ENCODE assay signal across 1 cellular context in the genomic region with DNA sequence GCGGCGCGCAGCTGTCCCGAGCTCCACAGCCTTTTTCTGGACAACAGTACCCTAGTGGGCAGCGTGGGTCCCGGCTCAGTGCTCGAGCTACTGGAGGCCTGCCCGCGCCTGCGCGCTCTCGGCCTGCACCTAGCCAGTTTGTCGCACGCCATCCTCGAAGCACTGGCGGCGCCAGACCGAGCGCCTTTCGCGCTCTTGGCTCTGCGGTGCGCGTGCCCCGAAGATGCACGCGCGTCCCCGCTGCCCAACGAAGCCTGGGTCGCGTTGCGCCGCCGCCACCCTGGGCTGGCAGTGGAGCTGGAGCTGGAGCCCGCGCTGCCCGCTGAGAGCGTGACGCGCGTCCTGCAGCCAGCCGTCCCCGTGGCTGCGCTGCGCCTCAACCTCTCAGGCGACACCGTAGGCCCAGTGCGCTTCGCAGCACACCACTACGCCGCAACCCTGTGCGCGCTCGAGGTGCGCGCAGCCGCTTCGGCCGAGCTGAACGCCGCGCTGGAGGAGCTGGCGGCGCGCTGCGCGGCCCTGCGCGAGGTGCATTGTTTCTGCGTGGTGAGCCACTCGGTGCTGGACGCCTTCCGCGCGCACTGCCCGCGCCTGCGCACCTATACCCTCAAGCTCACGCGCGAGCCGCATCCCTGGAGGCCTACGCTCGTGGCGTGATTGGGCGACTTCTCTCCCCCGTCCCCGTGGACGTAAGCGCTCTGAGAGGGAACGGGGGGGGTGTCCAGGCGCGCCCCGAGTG.
TF ChIP-seq lines count a peak whose summit lies in the region.

No MANE protein-coding gene starts in this region.

TF ChIP-seq in WTC11, 78 proteins besides CTCF, POLR2A, EP300 and RAD21 (continued from another document and continues in another):
- TF ChIP-seq, protein P1, sequence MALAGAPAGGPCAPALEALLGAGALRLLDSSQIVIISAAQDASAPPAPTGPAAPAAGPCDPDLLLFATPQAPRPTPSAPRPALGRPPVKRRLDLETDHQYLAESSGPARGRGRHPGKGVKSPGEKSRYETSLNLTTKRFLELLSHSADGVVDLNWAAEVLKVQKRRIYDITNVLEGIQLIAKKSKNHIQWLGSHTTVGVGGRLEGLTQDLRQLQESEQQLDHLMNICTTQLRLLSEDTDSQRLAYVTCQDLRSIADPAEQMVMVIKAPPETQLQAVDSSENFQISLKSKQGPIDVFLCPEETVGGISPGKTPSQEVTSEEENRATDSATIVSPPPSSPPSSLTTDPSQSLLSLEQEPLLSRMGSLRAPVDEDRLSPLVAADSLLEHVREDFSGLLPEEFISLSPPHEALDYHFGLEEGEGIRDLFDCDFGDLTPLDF (CRISPR knock-in tag; IDR thresholded peaks at IDR 0.05): peak; percentile 71
- TF ChIP-seq, protein P2, sequence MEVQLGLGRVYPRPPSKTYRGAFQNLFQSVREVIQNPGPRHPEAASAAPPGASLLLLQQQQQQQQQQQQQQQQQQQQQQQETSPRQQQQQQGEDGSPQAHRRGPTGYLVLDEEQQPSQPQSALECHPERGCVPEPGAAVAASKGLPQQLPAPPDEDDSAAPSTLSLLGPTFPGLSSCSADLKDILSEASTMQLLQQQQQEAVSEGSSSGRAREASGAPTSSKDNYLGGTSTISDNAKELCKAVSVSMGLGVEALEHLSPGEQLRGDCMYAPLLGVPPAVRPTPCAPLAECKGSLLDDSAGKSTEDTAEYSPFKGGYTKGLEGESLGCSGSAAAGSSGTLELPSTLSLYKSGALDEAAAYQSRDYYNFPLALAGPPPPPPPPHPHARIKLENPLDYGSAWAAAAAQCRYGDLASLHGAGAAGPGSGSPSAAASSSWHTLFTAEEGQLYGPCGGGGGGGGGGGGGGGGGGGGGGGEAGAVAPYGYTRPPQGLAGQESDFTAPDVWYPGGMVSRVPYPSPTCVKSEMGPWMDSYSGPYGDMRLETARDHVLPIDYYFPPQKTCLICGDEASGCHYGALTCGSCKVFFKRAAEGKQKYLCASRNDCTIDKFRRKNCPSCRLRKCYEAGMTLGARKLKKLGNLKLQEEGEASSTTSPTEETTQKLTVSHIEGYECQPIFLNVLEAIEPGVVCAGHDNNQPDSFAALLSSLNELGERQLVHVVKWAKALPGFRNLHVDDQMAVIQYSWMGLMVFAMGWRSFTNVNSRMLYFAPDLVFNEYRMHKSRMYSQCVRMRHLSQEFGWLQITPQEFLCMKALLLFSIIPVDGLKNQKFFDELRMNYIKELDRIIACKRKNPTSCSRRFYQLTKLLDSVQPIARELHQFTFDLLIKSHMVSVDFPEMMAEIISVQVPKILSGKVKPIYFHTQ (CRISPR knock-in tag; IDR thresholded peaks at IDR 0.05): no peak
- no peak; the same call in 1 of the 2 replicates for TF ChIP-seq TEAD1 (CRISPR knock-in tag; IDR thresholded peaks at IDR 0.05)
- peak; percentile 60 for TF ChIP-seq SP1 (CRISPR knock-in tag; conservative IDR thresholded peaks at IDR 0.05)
- TF ChIP-seq FOXP1 (CRISPR knock-in tag; IDR thresholded peaks at IDR 0.05; ENCODE audit: borderline replicate concordance): peak; percentile 15; the same call in 1 of the 2 replicates
- peak; percentile 64 for TF ChIP-seq MYBL2 (CRISPR knock-in tag; IDR thresholded peaks at IDR 0.05)
- TF ChIP-seq EMX1 (CRISPR knock-in tag; IDR thresholded peaks at IDR 0.05): no peak
- no peak for TF ChIP-seq ZNF121 (CRISPR knock-in tag; IDR thresholded peaks at IDR 0.05)
- TF ChIP-seq ZNF317 (CRISPR knock-in tag; IDR thresholded peaks at IDR 0.05; ENCODE audit: borderline replicate concordance, low read depth): no peak
- TF ChIP-seq CBFB (CRISPR knock-in tag; IDR thresholded peaks at IDR 0.05; ENCODE audit: low read depth): no peak; the same call in 1 of the 2 replicates
- TF ChIP-seq NFE2L1 (CRISPR knock-in tag; IDR thresholded peaks at IDR 0.05): no peak
- TF ChIP-seq, protein P3, sequence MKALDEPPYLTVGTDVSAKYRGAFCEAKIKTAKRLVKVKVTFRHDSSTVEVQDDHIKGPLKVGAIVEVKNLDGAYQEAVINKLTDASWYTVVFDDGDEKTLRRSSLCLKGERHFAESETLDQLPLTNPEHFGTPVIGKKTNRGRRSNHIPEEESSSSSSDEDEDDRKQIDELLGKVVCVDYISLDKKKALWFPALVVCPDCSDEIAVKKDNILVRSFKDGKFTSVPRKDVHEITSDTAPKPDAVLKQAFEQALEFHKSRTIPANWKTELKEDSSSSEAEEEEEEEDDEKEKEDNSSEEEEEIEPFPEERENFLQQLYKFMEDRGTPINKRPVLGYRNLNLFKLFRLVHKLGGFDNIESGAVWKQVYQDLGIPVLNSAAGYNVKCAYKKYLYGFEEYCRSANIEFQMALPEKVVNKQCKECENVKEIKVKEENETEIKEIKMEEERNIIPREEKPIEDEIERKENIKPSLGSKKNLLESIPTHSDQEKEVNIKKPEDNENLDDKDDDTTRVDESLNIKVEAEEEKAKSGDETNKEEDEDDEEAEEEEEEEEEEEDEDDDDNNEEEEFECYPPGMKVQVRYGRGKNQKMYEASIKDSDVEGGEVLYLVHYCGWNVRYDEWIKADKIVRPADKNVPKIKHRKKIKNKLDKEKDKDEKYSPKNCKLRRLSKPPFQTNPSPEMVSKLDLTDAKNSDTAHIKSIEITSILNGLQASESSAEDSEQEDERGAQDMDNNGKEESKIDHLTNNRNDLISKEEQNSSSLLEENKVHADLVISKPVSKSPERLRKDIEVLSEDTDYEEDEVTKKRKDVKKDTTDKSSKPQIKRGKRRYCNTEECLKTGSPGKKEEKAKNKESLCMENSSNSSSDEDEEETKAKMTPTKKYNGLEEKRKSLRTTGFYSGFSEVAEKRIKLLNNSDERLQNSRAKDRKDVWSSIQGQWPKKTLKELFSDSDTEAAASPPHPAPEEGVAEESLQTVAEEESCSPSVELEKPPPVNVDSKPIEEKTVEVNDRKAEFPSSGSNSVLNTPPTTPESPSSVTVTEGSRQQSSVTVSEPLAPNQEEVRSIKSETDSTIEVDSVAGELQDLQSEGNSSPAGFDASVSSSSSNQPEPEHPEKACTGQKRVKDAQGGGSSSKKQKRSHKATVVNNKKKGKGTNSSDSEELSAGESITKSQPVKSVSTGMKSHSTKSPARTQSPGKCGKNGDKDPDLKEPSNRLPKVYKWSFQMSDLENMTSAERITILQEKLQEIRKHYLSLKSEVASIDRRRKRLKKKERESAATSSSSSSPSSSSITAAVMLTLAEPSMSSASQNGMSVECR (CRISPR knock-in tag; IDR thresholded peaks at IDR 0.05; ENCODE audit: borderline replicate concordance): no peak; the same call in 1 of the 2 replicates
- 0 out of 2 replicates have a peak, but pooled peaks have one; percentile 5 for TF ChIP-seq ESRRA (CRISPR knock-in tag; IDR thresholded peaks at IDR 0.05; ENCODE audit: borderline replicate concordance)
- TF ChIP-seq, protein P4, sequence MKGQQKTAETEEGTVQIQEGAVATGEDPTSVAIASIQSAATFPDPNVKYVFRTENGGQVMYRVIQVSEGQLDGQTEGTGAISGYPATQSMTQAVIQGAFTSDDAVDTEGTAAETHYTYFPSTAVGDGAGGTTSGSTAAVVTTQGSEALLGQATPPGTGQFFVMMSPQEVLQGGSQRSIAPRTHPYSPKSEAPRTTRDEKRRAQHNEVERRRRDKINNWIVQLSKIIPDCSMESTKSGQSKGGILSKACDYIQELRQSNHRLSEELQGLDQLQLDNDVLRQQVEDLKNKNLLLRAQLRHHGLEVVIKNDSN (CRISPR knock-in tag; IDR thresholded peaks at IDR 0.05): peak; percentile 55; the same call in 1 of the 2 replicates
- 0 out of 2 replicates have a peak, but pooled peaks have one; percentile 57 for TF ChIP-seq TCF7 (CRISPR knock-in tag; IDR thresholded peaks at IDR 0.05; ENCODE audit: low read depth)
- TF ChIP-seq SMAD3 (CRISPR knock-in tag; IDR thresholded peaks at IDR 0.05; ENCODE audit: borderline replicate concordance): no peak; the same call in 1 of the 2 replicates
- peak; percentile 57; the same call in 1 of the 2 replicates for TF ChIP-seq ETV6 (CRISPR knock-in tag; IDR thresholded peaks at IDR 0.05)
- 0 out of 2 replicates have a peak, but pooled peaks have one; percentile 48 for TF ChIP-seq CREM (CRISPR knock-in tag; IDR thresholded peaks at IDR 0.05)
- TF ChIP-seq JUN (CRISPR knock-in tag; IDR thresholded peaks at IDR 0.05): no peak
- TF ChIP-seq, protein P5, sequence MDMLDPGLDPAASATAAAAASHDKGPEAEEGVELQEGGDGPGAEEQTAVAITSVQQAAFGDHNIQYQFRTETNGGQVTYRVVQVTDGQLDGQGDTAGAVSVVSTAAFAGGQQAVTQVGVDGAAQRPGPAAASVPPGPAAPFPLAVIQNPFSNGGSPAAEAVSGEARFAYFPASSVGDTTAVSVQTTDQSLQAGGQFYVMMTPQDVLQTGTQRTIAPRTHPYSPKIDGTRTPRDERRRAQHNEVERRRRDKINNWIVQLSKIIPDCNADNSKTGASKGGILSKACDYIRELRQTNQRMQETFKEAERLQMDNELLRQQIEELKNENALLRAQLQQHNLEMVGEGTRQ (CRISPR knock-in tag; IDR thresholded peaks at IDR 0.05): no peak
- no peak for TF ChIP-seq JAZF1 (CRISPR knock-in tag; IDR thresholded peaks at IDR 0.05)
- 0 out of 2 replicates have a peak, but pooled peaks have one; percentile 19 for TF ChIP-seq ZNF416 (CRISPR knock-in tag; IDR thresholded peaks at IDR 0.05)
- TF ChIP-seq FOXJ3 (CRISPR knock-in tag; IDR thresholded peaks at IDR 0.05; ENCODE audit: borderline replicate concordance): no peak
- TF ChIP-seq, protein P6, sequence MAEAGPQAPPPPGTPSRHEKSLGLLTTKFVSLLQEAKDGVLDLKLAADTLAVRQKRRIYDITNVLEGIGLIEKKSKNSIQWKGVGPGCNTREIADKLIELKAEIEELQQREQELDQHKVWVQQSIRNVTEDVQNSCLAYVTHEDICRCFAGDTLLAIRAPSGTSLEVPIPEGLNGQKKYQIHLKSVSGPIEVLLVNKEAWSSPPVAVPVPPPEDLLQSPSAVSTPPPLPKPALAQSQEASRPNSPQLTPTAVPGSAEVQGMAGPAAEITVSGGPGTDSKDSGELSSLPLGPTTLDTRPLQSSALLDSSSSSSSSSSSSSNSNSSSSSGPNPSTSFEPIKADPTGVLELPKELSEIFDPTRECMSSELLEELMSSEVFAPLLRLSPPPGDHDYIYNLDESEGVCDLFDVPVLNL (CRISPR knock-in tag; IDR thresholded peaks at IDR 0.05; ENCODE audit: borderline replicate concordance, low read depth): no peak
- TF ChIP-seq NFATC4 (CRISPR knock-in tag; IDR thresholded peaks at IDR 0.05): no peak
- no peak for TF ChIP-seq NR1H2 (CRISPR knock-in tag; IDR thresholded peaks at IDR 0.05)
- TF ChIP-seq, protein P7, sequence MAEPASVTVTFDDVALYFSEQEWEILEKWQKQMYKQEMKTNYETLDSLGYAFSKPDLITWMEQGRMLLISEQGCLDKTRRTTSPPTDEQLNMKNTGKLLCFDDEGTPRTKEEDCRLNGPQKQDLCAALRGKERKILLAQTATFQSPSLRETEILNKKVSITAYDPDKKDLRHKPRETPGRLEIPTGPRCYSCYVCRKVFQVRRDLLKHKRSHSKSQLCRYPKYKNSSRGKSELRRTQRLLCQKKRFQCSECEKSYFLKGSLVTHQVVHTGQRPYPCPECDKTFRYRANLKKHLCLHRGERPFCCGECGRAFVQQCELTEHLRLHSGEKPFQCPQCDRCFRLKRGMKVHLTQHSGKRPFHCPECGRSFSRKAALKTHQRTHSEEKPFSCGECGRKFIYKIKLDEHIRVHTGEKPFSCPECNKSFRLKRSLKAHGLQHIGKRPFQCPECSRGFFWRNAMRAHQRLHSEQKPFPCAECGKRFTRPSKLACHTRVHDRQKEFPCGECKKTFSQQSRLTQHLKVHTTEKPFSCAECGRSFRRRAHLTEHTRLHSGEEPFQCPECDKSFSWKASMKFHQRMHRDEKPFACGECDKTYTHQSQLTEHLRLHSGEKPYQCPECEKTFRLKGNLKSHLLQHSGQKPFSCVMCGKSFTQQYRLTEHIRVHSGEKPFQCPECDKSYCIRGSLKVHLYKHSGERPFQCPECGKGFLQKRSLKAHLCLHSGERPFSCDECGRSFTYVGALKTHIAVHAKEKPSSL (CRISPR knock-in tag; conservative IDR thresholded peaks at IDR 0.05): no peak
- TF ChIP-seq, protein P8, sequence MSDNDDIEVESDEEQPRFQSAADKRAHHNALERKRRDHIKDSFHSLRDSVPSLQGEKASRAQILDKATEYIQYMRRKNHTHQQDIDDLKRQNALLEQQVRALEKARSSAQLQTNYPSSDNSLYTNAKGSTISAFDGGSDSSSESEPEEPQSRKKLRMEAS (CRISPR knock-in tag; IDR thresholded peaks at IDR 0.05): peak; percentile 95
- TF ChIP-seq FOXK1 (CRISPR knock-in tag; IDR thresholded peaks at IDR 0.05): peak; percentile 16; the same call in 1 of the 2 replicates
- TF ChIP-seq, protein P9, sequence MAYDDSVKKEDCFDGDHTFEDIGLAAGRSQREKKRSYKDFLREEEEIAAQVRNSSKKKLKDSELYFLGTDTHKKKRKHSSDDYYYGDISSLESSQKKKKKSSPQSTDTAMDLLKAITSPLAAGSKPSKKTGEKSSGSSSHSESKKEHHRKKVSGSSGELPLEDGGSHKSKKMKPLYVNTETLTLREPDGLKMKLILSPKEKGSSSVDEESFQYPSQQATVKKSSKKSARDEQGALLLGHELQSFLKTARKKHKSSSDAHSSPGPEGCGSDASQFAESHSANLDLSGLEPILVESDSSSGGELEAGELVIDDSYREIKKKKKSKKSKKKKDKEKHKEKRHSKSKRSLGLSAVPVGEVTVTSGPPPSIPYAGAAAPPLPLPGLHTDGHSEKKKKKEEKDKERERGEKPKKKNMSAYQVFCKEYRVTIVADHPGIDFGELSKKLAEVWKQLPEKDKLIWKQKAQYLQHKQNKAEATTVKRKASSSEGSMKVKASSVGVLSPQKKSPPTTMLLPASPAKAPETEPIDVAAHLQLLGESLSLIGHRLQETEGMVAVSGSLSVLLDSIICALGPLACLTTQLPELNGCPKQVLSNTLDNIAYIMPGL (CRISPR knock-in tag; IDR thresholded peaks at IDR 0.05): peak; percentile 60; the same call in 1 of the 2 replicates
- TF ChIP-seq IRF2 (CRISPR knock-in tag; IDR thresholded peaks at IDR 0.05; ENCODE audit: borderline replicate concordance, low read depth): no peak
- TF ChIP-seq CREB1 (CRISPR knock-in tag; IDR thresholded peaks at IDR 0.05): no peak
- no peak for TF ChIP-seq HMGA2 (CRISPR knock-in tag; IDR thresholded peaks at IDR 0.05)
- TF ChIP-seq, protein P10, sequence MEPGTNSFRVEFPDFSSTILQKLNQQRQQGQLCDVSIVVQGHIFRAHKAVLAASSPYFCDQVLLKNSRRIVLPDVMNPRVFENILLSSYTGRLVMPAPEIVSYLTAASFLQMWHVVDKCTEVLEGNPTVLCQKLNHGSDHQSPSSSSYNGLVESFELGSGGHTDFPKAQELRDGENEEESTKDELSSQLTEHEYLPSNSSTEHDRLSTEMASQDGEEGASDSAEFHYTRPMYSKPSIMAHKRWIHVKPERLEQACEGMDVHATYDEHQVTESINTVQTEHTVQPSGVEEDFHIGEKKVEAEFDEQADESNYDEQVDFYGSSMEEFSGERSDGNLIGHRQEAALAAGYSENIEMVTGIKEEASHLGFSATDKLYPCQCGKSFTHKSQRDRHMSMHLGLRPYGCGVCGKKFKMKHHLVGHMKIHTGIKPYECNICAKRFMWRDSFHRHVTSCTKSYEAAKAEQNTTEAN (CRISPR knock-in tag; IDR thresholded peaks at IDR 0.05): peak; percentile 79; the same call in 1 of the 2 replicates
- TF ChIP-seq GABPB1 (CRISPR knock-in tag; IDR thresholded peaks at IDR 0.05): no peak
- no peak for TF ChIP-seq ZNF263 (CRISPR knock-in tag; IDR thresholded peaks at IDR 0.05; ENCODE audit: low read depth)
- TF ChIP-seq GRHL2 (CRISPR knock-in tag; IDR thresholded peaks at IDR 0.05; ENCODE audit: insufficient replicate concordance, severe bottlenecking): no peak
